Comparison of ENCODE assay signal across 8 cellular contexts in genomic region chr15:57560976-57561711, GRCh38. TPM values are rescaled to one million over a fixed set of nuclear protein-coding genes. Genes with fewer than 3 reads are reported as not detected.
DNase-seq lines count a peak whose midpoint lies in the region; ATAC-seq and TF ChIP-seq lines count a peak whose summit lies in the region.

No MANE protein-coding gene starts in this region.

- no peaks in the 10 kb centered on the region for H3K36me3 ChIP-seq in SU-DHL-6 (ENCODE audit: low read length)
- H3K36me3 ChIP-seq in cardiac muscle cell = no peaks in the 10 kb centered on the region

- peaks cover 45% of the 10 kb centered on the region for H3K4me1 Mint-ChIP-seq in activated naive CD8-positive, alpha-beta T cell (ENCODE audit: low read depth)

- H3K9me3 ChIP-seq in SU-DHL-6 (ENCODE audit: insufficient read depth, low read length) = no peaks in the 10 kb centered on the region
- no peaks in the 10 kb centered on the region for H3K9me3 ChIP-seq in cardiac muscle cell (ENCODE audit: low read depth)

- H3K27ac ChIP-seq in SU-DHL-6 (ENCODE audit: low read depth, low read length) (no peak overlapping the region), cardiac muscle cell (peak overlapping the region; percentile 6)

- H3K4me1 ChIP-seq in cardiac muscle cell (ENCODE audit: low read depth) = peaks cover 19% of the 10 kb centered on the region

- no peaks in the 10 kb centered on the region for H4K20me1 ChIP-seq in SU-DHL-6 (ENCODE audit: low read depth, low read length)

- H3F3A ChIP-seq in SU-DHL-6 (ENCODE audit: insufficient read depth) = no peaks in the 10 kb centered on the region

- peak overlapping the region; percentile 65 for H3K4me3 Mint-ChIP-seq in activated naive CD8-positive, alpha-beta T cell

- TF ChIP-seq POLR2A in NB4 (IDR thresholded peaks at IDR 0.05; ENCODE audit: extremely low read depth, insufficient read length) = no peak

- no peaks in the 10 kb centered on the region for H3K27me3 Mint-ChIP-seq in activated naive CD8-positive, alpha-beta T cell

- H3K27ac Mint-ChIP-seq in activated naive CD8-positive, alpha-beta T cell = peak overlapping the region; percentile 95

- H3K4me2 ChIP-seq in SU-DHL-6 (ENCODE audit: low read depth, low read length, poor library complexity, severe bottlenecking) = no peak overlapping the region

- DNase-seq in NB4 (ENCODE audit: low read depth) = peak; percentile 73
- peak; percentile 82 to 86 for DNase-seq in cardiac muscle cell (ENCODE audit: low read depth in 1 of 2, low spot score in 1 of 2)
- peak; percentile 46 for DNase-seq in putamen (ENCODE audit: low spot score)
- DNase-seq in 8988T = no peak

- peak; percentile 82 for TF ChIP-seq CTCF in GM12874 (IDR thresholded peaks at IDR 0.05; ENCODE audit: insufficient read depth, low read depth, low read length)
- TF ChIP-seq CTCF in NB4 (IDR thresholded peaks at IDR 0.05; ENCODE audit: low read depth, low read length) = peak; percentile 79
- peak; percentile 77 for TF ChIP-seq CTCF in SU-DHL-6 (IDR thresholded peaks at IDR 0.05; ENCODE audit: insufficient read depth, low read length, poor library complexity, severe bottlenecking)
- TF ChIP-seq CTCF in cardiac muscle cell (IDR thresholded peaks at IDR 0.05; ENCODE audit: low read depth, low read length) = peak; percentile 89

- peak; percentile 65 for ATAC-seq in HG02571 (IDR thresholded peaks at IDR 0.05; ENCODE audit: unreplicated experiment)

- no peaks in the 10 kb centered on the region for H3K79me2 ChIP-seq in SU-DHL-6 (ENCODE audit: insufficient read depth, low read length)

- no peaks in the 10 kb centered on the region for H3K9me2 ChIP-seq in SU-DHL-6 (replicated peaks; ENCODE audit: insufficient read depth, low read length)

- H3K4me3 ChIP-seq in NB4 (ENCODE audit: low read depth, low read length) (no peak overlapping the region), SU-DHL-6 (ENCODE audit: insufficient read depth, low read length, poor library complexity, severe bottlenecking) (no peak overlapping the region), cardiac muscle cell (no peak overlapping the region)

- H3K27me3 ChIP-seq in SU-DHL-6 (ENCODE audit: low read length) = no peaks in the 10 kb centered on the region
- H3K27me3 ChIP-seq in cardiac muscle cell = no peaks in the 10 kb centered on the region

- no peak overlapping the region for H3K9ac ChIP-seq in SU-DHL-6 (ENCODE audit: low read length)

- peaks cover 2% of the 10 kb centered on the region for H3K36me3 Mint-ChIP-seq in activated naive CD8-positive, alpha-beta T cell

- H3K9me3 Mint-ChIP-seq in activated naive CD8-positive, alpha-beta T cell (ENCODE audit: low read depth) = peaks cover 3% of the 10 kb centered on the region

- no peak overlapping the region for H2AFZ ChIP-seq in SU-DHL-6 (ENCODE audit: low read depth, low read length, severe bottlenecking)

RNA-seq across cellular contexts. Expression of gene MYZAP, which starts 30.6 kb away (rescaled TPM):
- 103 and 143 TPM in 2 replicates for total RNA-seq in cardiac muscle cell
- polyA plus RNA-seq in cardiac muscle cell = 175 and 230 TPM in 2 replicates
